8 cellular contexts compared by ENCODE assay signal in genomic region chr5:142717582-142718215, GRCh38. TPM values are rescaled to one million over a fixed set of nuclear protein-coding genes. Genes with fewer than 3 reads are reported as not detected.
DNase-seq lines count a peak whose midpoint lies in the region; ATAC-seq and TF ChIP-seq lines count a peak whose summit lies in the region.

No MANE protein-coding gene starts in this region.

- H3K9me3 ChIP-seq in Panc1 (ENCODE audit: control insufficient read depth, insufficient read depth, low read depth, low read length): no peaks in the 10 kb centered on the region

- H3K27me3 ChIP-seq in Panc1 (ENCODE audit: control insufficient read depth, insufficient read depth, low read length): no peaks in the 10 kb centered on the region

- H3K4me3 Mint-ChIP-seq in HFFc6 (no peak overlapping the region), neural crest cell (no peak overlapping the region)
- no peak overlapping the region for H3K4me3 Mint-ChIP-seq in activated CD8-positive, alpha-beta memory T cell treated with anti-CD3 and anti-CD28 coated beads, Interleukin-2, amount 10 ng/mL, durations not matched to agents 7 days and 5 days

- TF ChIP-seq CTCF in HFFc6 (IDR thresholded peaks at IDR 0.05) (peak; percentile 81), Panc1 (IDR thresholded peaks at IDR 0.05) (peak; percentile 91), epithelial cell of esophagus (IDR thresholded peaks at IDR 0.05; ENCODE audit: insufficient read depth, low read depth, low read length, missing control alignments) (peak; percentile 81), neural crest cell (conservative IDR thresholded peaks at IDR 0.05) (peak; percentile 66)

- POLR2A ChIA-PET in Panc1 (lab: Charles Lee): no interaction called here

- intact Hi-C loops in Panc1 (cut with micrococcal nuclease; ENCODE audit: unreplicated experiment): loop anchor here (1.0 kb wide), 2 partner anchors 163 to 171 kb away; no protein-coding TSS in a partner anchor

- H3K36me3 ChIP-seq in Panc1 (ENCODE audit: control insufficient read depth, insufficient read depth, low read length): no peaks in the 10 kb centered on the region

- CTCF ChIA-PET in Panc1 (lab: Charles Lee): interaction anchor here (0.7 to 4.2 kb wide), 12 partner anchors 9 to 243 kb away, joined by 3 to 35 read pairs (median 4); partner anchors contain the start of gene ARHGAP26
- CTCF ChIA-PET in activated CD8-positive, alpha-beta memory T cell treated with anti-CD3 and anti-CD28 coated beads, Interleukin-2, amount 10 ng/mL, durations not matched to agents 7 days and 5 days (lab: Charles Lee): interaction anchor here (0.8 to 15.8 kb wide), 19 partner anchors 11 to 1475 kb away, joined by 3 to 349 read pairs (median 7); partner anchors contain the start of gene ARHGAP26

- no TSS peak for BruUV-seq in Panc1 (replicated peaks; lab: Mats Ljungman, UMichigan)

- H3K27ac ChIP-seq in Panc1 (ENCODE audit: low read length): peak overlapping the region; percentile 45

- peak; percentile 82 for ATAC-seq in Panc1
- ATAC-seq in activated CD8-positive, alpha-beta memory T cell treated with anti-CD3 and anti-CD28 coated beads, Interleukin-2, amount 10 ng/mL, durations not matched to agents 7 days and 5 days: no peak

- DNase-seq in DMS 273 (lab: John Stamatoyannopoulos, UW; ENCODE audit: unreplicated experiment) (peak; percentile 77), HFFc6 (peak; percentile 46), Panc1 (ENCODE audit: low read depth, low spot score) (no peak), epithelial cell of esophagus (ENCODE audit: low read depth) (peak; percentile 70), neural crest cell (ENCODE audit: low read depth, low spot score) (no peak), OCI-M2 (lab: John Stamatoyannopoulos, UW; ENCODE audit: unreplicated experiment) (no peak), 8988T (no peak)
- no peak for DNase-seq in activated CD8-positive, alpha-beta memory T cell treated with anti-CD3 and anti-CD28 coated beads, Interleukin-2, amount 10 ng/mL, durations not matched to agents 7 days and 5 days

- in situ Hi-C loops in Panc1 (cut with HindIII; ENCODE audit: low pct_unique_long_range_greater_than_20kb, low sequenced_read_pairs): no loop called here

- peaks cover 27% of the 10 kb centered on the region for H3K4me1 ChIP-seq in Panc1 (ENCODE audit: control insufficient read depth, insufficient read depth, low read length)

- H3K4me1 Mint-ChIP-seq in HFFc6 (ENCODE audit: low read depth): peaks cover 42% of the 10 kb centered on the region
- H3K4me1 Mint-ChIP-seq in neural crest cell: peaks cover 18% of the 10 kb centered on the region
- H3K4me1 Mint-ChIP-seq in activated CD8-positive, alpha-beta memory T cell treated with anti-CD3 and anti-CD28 coated beads, Interleukin-2, amount 10 ng/mL, durations not matched to agents 7 days and 5 days: peaks cover 7% of the 10 kb centered on the region

- H3K27me3 Mint-ChIP-seq in HFFc6 (ENCODE audit: insufficient read depth) (no peaks in the 10 kb centered on the region), neural crest cell (ENCODE audit: low read depth) (no peaks in the 10 kb centered on the region)
- peaks cover 6% of the 10 kb centered on the region for H3K27me3 Mint-ChIP-seq in activated CD8-positive, alpha-beta memory T cell treated with anti-CD3 and anti-CD28 coated beads, Interleukin-2, amount 10 ng/mL, durations not matched to agents 7 days and 5 days

- H3K4me3 ChIP-seq in Panc1 (ENCODE audit: low read depth in 2 of 2, low read length in 2 of 2) (no peak overlapping the region), epithelial cell of esophagus (ENCODE audit: low read length) (no peak overlapping the region)

- no peaks in the 10 kb centered on the region for H3K9me3 Mint-ChIP-seq in HFFc6
- H3K9me3 Mint-ChIP-seq in neural crest cell: no peaks in the 10 kb centered on the region
- no peaks in the 10 kb centered on the region for H3K9me3 Mint-ChIP-seq in activated CD8-positive, alpha-beta memory T cell treated with anti-CD3 and anti-CD28 coated beads, Interleukin-2, amount 10 ng/mL, durations not matched to agents 7 days and 5 days (ENCODE audit: low read depth)

- no peaks in the 10 kb centered on the region for H3K36me3 Mint-ChIP-seq in HFFc6 (ENCODE audit: low read depth)
- no peaks in the 10 kb centered on the region for H3K36me3 Mint-ChIP-seq in neural crest cell (ENCODE audit: low read depth)
- no peaks in the 10 kb centered on the region for H3K36me3 Mint-ChIP-seq in activated CD8-positive, alpha-beta memory T cell treated with anti-CD3 and anti-CD28 coated beads, Interleukin-2, amount 10 ng/mL, durations not matched to agents 7 days and 5 days

- no peak overlapping the region for H3K27ac Mint-ChIP-seq in HFFc6
- H3K27ac Mint-ChIP-seq in neural crest cell (ENCODE audit: unreplicated experiment): no peak overlapping the region
- H3K27ac Mint-ChIP-seq in activated CD8-positive, alpha-beta memory T cell treated with anti-CD3 and anti-CD28 coated beads, Interleukin-2, amount 10 ng/mL, durations not matched to agents 7 days and 5 days: no peak overlapping the region

RNA-seq across cellular contexts. Expression of gene FGF1, which starts 31.8 kb away (rescaled TPM):
- 10 to 100 TPM; 34.2 to 42.4 (median 37.2) TPM for total RNA-seq in HFFc6 (2021; fragmentation: NEBNext Ultra II Directional; extraction: Animal tissue kit (Norgen Biotek cat#: 25700))
- not detected for total RNA-seq in Panc1 (2021; ENCODE audit: unreplicated experiment)
- 0.21 TPM for polyA plus RNA-seq in Panc1 (2012; ENCODE audit: insufficient read length)
- total RNA-seq in neural crest cell: not detected in 2 replicates
- not detected for total RNA-seq in activated CD8-positive, alpha-beta memory T cell treated with anti-CD3 and anti-CD28 coated beads, Interleukin-2, amount 10 ng/mL, durations not matched to agents 7 days and 5 days

RNA-seq across cellular contexts. Expression of gene ARHGAP26, which starts 52.5 kb away (rescaled TPM):
- total RNA-seq in HFFc6 (2021; fragmentation: NEBNext Ultra II Directional; extraction: Animal tissue kit (Norgen Biotek cat#: 25700)): 1 to 10 TPM; 2.3 to 3.6 (median 3.1) TPM
- total RNA-seq in Panc1 (2021; ENCODE audit: unreplicated experiment): 65.5 TPM
- polyA plus RNA-seq in Panc1 (2012; ENCODE audit: insufficient read length): 24.0 TPM
- total RNA-seq in neural crest cell: 4.9 and 5.5 TPM in 2 replicates
- total RNA-seq in activated CD8-positive, alpha-beta memory T cell treated with anti-CD3 and anti-CD28 coated beads, Interleukin-2, amount 10 ng/mL, durations not matched to agents 7 days and 5 days: 10 to 100 TPM; 12.6 to 38.9 TPM

Comparison
In these comparisons a context has a peak if more than half of its experiments do, and no peak if none do; other contexts are left out.
1. DNase-seq: peak in DMS 273 (single experiment), HFFc6 (single experiment) and epithelial cell of esophagus (single experiment); none in Panc1 (single experiment), neural crest cell (single experiment), activated CD8-positive, alpha-beta memory T cell treated with anti-CD3 and anti-CD28 coated beads, Interleukin-2, amount 10 ng/mL, durations not matched to agents 7 days and 5 days (single experiment), OCI-M2 (single experiment) and 8988T (single experiment).
2. RNA of gene FGF1, which starts 31.8 kb away (total RNA-seq): 34.2 to 42.4 TPM in HFFc6; not detected in neural crest cell, not detected in Panc1 (single experiment) and not detected in activated CD8-positive, alpha-beta memory T cell treated with anti-CD3 and anti-CD28 coated beads, Interleukin-2, amount 10 ng/mL, durations not matched to agents 7 days and 5 days; every median in the first group is over 10 times any median in the second.
3. Peak in every context shown above with its lines, with median percentiles within 50 percentile points of each other: CTCF ChIP-seq.